18 cellular contexts compared by ENCODE assay signal in genomic region chr7:6409091-6409490, GRCh38.
"Had no signal": no experiment of that assay in that cellular context is flagged by ENCODE, and none has a peak within 500 bp of the region (broad histone marks: within the 10 kb centered on the region; RNA-seq: fewer than 3 reads in every experiment).

No MANE protein-coding gene starts in this region.

- H3K9me3 Mint-ChIP-seq: activated naive CD4-positive, alpha-beta T cell treated with anti-CD3 and anti-CD28 coated beads, Interleukin-2, amount 50 U/mL, for 24 hours; activated T-helper 2 cell treated with anti-CD3 and anti-CD28 coated beads, Interferon-gamma antibody, Interleukin-2, Interleukin-4, amounts not matched to agents 10 μg/mL and 5 μg/mL and 100 μg/mL, durations not matched to agents 14 hours and 24 hours and 36 hours; memory B cell; natural killer cell had no signal

- H3K27ac Mint-ChIP-seq: activated naive CD4-positive, alpha-beta T cell treated with anti-CD3 and anti-CD28 coated beads, Interleukin-2, amount 50 U/mL, for 24 hours; activated T-helper 2 cell treated with anti-CD3 and anti-CD28 coated beads, Interferon-gamma antibody, Interleukin-2, Interleukin-4, amounts not matched to agents 10 μg/mL and 5 μg/mL and 100 μg/mL, durations not matched to agents 14 hours and 24 hours and 36 hours; memory B cell had no signal

- H3K4me1 ChIP-seq: esophagus muscularis mucosa, left ventricle myocardium inferior, prostate gland, transverse colon had no signal

- H3K27me3 ChIP-seq: adrenal gland, cardiac muscle cell, esophagus muscularis mucosa, transverse colon had no signal

- ATAC-seq: stimulated activated naive CD8-positive, alpha-beta T cell treated with anti-CD3 and anti-CD28 coated beads, Interleukin-15, Interleukin-2, amounts not matched to agents 100 U/mL and 50 U/mL, for 24 hours had no signal

- DNase-seq: activated CD4-positive, alpha-beta T cell treated with anti-CD3 and anti-CD28 coated beads, Interleukin-2, amount 50 U/mL, for 4 hours; adrenal gland; hippocampal formation; left ventricle myocardium inferior; natural killer cell; occipital lobe; stimulated activated CD4-positive, alpha-beta T cell treated with anti-CD3 and anti-CD28 coated beads, Interleukin-15, amount 100 ng/mL, for 24 hours; stimulated activated CD4-positive, alpha-beta T cell treated with anti-CD3 and anti-CD28 coated beads, Interleukin-4, amount 100 ng/mL, for 1 hour; stimulated activated naive CD8-positive, alpha-beta T cell treated with anti-CD3 and anti-CD28 coated beads, Interleukin-15, Interleukin-2, amounts not matched to agents 100 U/mL and 50 U/mL, for 24 hours; T-helper 2 cell; transverse colon had no signal

- H3K27me3 Mint-ChIP-seq: activated naive CD4-positive, alpha-beta T cell treated with anti-CD3 and anti-CD28 coated beads, Interleukin-2, amount 50 U/mL, for 24 hours; memory B cell had no signal

- H3K4me3 Mint-ChIP-seq: activated naive CD4-positive, alpha-beta T cell treated with anti-CD3 and anti-CD28 coated beads, Interleukin-2, amount 50 U/mL, for 24 hours; memory B cell; natural killer cell had no signal

- H3K4me1 Mint-ChIP-seq: activated naive CD4-positive, alpha-beta T cell treated with anti-CD3 and anti-CD28 coated beads, Interleukin-2, amount 50 U/mL, for 24 hours; memory B cell had no signal

- H3K27ac ChIP-seq: cardiac muscle cell, esophagus muscularis mucosa, left ventricle myocardium inferior, prostate gland, transverse colon had no signal

- H3K9me3 ChIP-seq: adrenal gland, esophagus muscularis mucosa, left ventricle myocardium inferior, prostate gland, transverse colon had no signal

- H3K4me3 ChIP-seq: adrenal gland, cardiac muscle cell, esophagus muscularis mucosa, left ventricle myocardium inferior, prostate gland, skin epidermis, transverse colon had no signal
